1 cellular context compared by ENCODE assay signal in the genomic region with DNA sequence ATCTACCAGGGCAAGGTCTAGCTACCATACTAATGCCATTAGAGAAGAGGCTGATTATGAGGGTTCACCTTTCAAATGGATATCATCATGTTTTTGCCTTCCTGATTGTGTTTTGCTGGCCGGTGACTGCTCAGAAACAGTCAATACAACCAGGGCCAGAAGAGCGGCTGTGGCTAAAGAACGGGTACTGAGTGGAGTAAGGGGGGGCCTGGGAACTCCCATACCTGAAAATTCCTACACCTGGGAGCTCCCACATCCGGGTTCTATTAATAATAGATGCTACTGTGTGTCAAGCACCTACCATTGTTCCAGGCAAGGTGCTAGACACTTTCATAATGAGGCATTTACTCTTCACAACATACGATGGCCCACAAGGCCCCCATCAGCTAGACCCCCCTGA.
TF ChIP-seq lines count a peak whose summit lies in the region.

No MANE protein-coding gene starts in this region.

TF ChIP-seq in SK-N-SH, 30 proteins besides CTCF, POLR2A, EP300 and RAD21:
- TF ChIP-seq MXI1 (IDR thresholded peaks at IDR 0.05; ENCODE audit: low read depth, low read length) (no peak), EZH2phosphoT487 (IDR thresholded peaks at IDR 0.05; ENCODE audit: borderline replicate concordance, low read depth) (no peak), MEF2A (IDR thresholded peaks at IDR 0.05; ENCODE audit: borderline replicate concordance, low read depth) (no peak), ELF1 (IDR thresholded peaks at IDR 0.05) (no peak), SIN3A (IDR thresholded peaks at IDR 0.05; ENCODE audit: borderline replicate concordance, low read depth, low read length) (no peak), SMC3 (IDR thresholded peaks at IDR 0.05; ENCODE audit: low read depth, low read length) (no peak), FOSL2 (IDR thresholded peaks at IDR 0.05; ENCODE audit: borderline replicate concordance, low read depth) (no peak), RCOR1 (IDR thresholded peaks at IDR 0.05; ENCODE audit: low read length) (no peak), TAF1 (IDR thresholded peaks at IDR 0.05; ENCODE audit: borderline replicate concordance, low read depth, low read length) (no peak), POLR2AphosphoS5 (IDR thresholded peaks at IDR 0.05; ENCODE audit: low read depth, low read length) (no peak)
- TF ChIP-seq, protein P1, sequence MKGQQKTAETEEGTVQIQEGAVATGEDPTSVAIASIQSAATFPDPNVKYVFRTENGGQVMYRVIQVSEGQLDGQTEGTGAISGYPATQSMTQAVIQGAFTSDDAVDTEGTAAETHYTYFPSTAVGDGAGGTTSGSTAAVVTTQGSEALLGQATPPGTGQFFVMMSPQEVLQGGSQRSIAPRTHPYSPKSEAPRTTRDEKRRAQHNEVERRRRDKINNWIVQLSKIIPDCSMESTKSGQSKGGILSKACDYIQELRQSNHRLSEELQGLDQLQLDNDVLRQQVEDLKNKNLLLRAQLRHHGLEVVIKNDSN (IDR thresholded peaks at IDR 0.05; ENCODE audit: borderline replicate concordance, low read depth): no peak
- TF ChIP-seq, protein P2, sequence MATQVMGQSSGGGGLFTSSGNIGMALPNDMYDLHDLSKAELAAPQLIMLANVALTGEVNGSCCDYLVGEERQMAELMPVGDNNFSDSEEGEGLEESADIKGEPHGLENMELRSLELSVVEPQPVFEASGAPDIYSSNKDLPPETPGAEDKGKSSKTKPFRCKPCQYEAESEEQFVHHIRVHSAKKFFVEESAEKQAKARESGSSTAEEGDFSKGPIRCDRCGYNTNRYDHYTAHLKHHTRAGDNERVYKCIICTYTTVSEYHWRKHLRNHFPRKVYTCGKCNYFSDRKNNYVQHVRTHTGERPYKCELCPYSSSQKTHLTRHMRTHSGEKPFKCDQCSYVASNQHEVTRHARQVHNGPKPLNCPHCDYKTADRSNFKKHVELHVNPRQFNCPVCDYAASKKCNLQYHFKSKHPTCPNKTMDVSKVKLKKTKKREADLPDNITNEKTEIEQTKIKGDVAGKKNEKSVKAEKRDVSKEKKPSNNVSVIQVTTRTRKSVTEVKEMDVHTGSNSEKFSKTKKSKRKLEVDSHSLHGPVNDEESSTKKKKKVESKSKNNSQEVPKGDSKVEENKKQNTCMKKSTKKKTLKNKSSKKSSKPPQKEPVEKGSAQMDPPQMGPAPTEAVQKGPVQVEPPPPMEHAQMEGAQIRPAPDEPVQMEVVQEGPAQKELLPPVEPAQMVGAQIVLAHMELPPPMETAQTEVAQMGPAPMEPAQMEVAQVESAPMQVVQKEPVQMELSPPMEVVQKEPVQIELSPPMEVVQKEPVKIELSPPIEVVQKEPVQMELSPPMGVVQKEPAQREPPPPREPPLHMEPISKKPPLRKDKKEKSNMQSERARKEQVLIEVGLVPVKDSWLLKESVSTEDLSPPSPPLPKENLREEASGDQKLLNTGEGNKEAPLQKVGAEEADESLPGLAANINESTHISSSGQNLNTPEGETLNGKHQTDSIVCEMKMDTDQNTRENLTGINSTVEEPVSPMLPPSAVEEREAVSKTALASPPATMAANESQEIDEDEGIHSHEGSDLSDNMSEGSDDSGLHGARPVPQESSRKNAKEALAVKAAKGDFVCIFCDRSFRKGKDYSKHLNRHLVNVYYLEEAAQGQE (IDR thresholded peaks at IDR 0.05; ENCODE audit: low read depth, low read length): no peak
- TF ChIP-seq, protein P3, sequence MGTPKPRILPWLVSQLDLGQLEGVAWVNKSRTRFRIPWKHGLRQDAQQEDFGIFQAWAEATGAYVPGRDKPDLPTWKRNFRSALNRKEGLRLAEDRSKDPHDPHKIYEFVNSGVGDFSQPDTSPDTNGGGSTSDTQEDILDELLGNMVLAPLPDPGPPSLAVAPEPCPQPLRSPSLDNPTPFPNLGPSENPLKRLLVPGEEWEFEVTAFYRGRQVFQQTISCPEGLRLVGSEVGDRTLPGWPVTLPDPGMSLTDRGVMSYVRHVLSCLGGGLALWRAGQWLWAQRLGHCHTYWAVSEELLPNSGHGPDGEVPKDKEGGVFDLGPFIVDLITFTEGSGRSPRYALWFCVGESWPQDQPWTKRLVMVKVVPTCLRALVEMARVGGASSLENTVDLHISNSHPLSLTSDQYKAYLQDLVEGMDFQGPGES (IDR thresholded peaks at IDR 0.05; ENCODE audit: low read depth, low read length): no peak
- TF ChIP-seq, protein P4, sequence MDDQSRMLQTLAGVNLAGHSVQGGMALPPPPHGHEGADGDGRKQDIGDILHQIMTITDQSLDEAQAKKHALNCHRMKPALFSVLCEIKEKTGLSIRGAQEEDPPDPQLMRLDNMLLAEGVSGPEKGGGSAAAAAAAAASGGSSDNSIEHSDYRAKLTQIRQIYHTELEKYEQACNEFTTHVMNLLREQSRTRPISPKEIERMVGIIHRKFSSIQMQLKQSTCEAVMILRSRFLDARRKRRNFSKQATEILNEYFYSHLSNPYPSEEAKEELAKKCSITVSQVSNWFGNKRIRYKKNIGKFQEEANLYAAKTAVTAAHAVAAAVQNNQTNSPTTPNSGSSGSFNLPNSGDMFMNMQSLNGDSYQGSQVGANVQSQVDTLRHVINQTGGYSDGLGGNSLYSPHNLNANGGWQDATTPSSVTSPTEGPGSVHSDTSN (IDR thresholded peaks at IDR 0.05): no peak
